Comparison of ENCODE assay signal across 1 cellular context in genomic region chr10:5812283-5813090, GRCh38.
TF ChIP-seq lines count a peak whose summit lies in the region.

No MANE protein-coding gene starts in this region.

TF ChIP-seq in H1, 55 proteins besides CTCF, POLR2A, EP300 and RAD21 (continued from another document):
- TF ChIP-seq, protein P1, sequence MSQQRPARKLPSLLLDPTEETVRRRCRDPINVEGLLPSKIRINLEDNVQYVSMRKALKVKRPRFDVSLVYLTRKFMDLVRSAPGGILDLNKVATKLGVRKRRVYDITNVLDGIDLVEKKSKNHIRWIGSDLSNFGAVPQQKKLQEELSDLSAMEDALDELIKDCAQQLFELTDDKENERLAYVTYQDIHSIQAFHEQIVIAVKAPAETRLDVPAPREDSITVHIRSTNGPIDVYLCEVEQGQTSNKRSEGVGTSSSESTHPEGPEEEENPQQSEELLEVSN (IDR thresholded peaks at IDR 0.05): no peak
- no peak for TF ChIP-seq CBX8 (IDR thresholded peaks at IDR 0.05; ENCODE audit: borderline replicate concordance, low read depth, low read length)
- TF ChIP-seq POLR2AphosphoS5 (IDR thresholded peaks at IDR 0.05; ENCODE audit: low read depth, low read length): peak; percentile 34; the same call in 1 of the 2 replicates
- no peak for TF ChIP-seq TAF7 (optimal IDR thresholded peaks at IDR 0.05; ENCODE audit: borderline replicate concordance, low read depth, low read length)
- TF ChIP-seq, protein P2, sequence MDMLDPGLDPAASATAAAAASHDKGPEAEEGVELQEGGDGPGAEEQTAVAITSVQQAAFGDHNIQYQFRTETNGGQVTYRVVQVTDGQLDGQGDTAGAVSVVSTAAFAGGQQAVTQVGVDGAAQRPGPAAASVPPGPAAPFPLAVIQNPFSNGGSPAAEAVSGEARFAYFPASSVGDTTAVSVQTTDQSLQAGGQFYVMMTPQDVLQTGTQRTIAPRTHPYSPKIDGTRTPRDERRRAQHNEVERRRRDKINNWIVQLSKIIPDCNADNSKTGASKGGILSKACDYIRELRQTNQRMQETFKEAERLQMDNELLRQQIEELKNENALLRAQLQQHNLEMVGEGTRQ (IDR thresholded peaks at IDR 0.05; ENCODE audit: low read length): no peak
- no peak for TF ChIP-seq KDM1A (IDR thresholded peaks at IDR 0.05; ENCODE audit: borderline replicate concordance, low read length)
- no peak for TF ChIP-seq TAF1 (IDR thresholded peaks at IDR 0.05; ENCODE audit: low read depth, low read length)
- no peak for TF ChIP-seq SP1 (IDR thresholded peaks at IDR 0.05; ENCODE audit: low read depth, low read length)
- TF ChIP-seq, protein P3, sequence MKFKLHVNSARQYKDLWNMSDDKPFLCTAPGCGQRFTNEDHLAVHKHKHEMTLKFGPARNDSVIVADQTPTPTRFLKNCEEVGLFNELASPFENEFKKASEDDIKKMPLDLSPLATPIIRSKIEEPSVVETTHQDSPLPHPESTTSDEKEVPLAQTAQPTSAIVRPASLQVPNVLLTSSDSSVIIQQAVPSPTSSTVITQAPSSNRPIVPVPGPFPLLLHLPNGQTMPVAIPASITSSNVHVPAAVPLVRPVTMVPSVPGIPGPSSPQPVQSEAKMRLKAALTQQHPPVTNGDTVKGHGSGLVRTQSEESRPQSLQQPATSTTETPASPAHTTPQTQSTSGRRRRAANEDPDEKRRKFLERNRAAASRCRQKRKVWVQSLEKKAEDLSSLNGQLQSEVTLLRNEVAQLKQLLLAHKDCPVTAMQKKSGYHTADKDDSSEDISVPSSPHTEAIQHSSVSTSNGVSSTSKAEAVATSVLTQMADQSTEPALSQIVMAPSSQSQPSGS (IDR thresholded peaks at IDR 0.05; ENCODE audit: low read length): no peak
- no peak for TF ChIP-seq BRCA1 (IDR thresholded peaks at IDR 0.05; ENCODE audit: low read depth, low read length)
- TF ChIP-seq RBBP5 (IDR thresholded peaks at IDR 0.05; ENCODE audit: borderline replicate concordance, low read depth, low read length): no peak; the same call in none of the 2 replicates
- no peak for TF ChIP-seq EGR1 (IDR thresholded peaks at IDR 0.05; ENCODE audit: borderline replicate concordance, low read depth, low read length)
- TF ChIP-seq TCF12 (IDR thresholded peaks at IDR 0.05; ENCODE audit: low read depth, low read length): no peak
- no peak for TF ChIP-seq ZNF274 (IDR thresholded peaks at IDR 0.05; ENCODE audit: borderline replicate concordance, extremely low read depth, low read length)
- no peak for TF ChIP-seq SIRT6 (IDR thresholded peaks at IDR 0.05; ENCODE audit: low read length)
- no peak for TF ChIP-seq MAFK (IDR thresholded peaks at IDR 0.05; ENCODE audit: low read depth, low read length)
- no peak for TF ChIP-seq RXRA (IDR thresholded peaks at IDR 0.05; ENCODE audit: insufficient read depth, low read depth, low read length)
- no peak for TF ChIP-seq GABPA (IDR thresholded peaks at IDR 0.05; ENCODE audit: borderline replicate concordance, insufficient read depth, low read length)
